In genomic region chr3:141011511-141012262, GRCh38 we compare ENCODE assay signal across 8 cellular contexts. TPM values are rescaled to one million over a fixed set of nuclear protein-coding genes. Genes with fewer than 3 reads are reported as not detected.
DNase-seq lines count a peak whose midpoint lies in the region; ATAC-seq and TF ChIP-seq lines count a peak whose summit lies in the region.

No MANE protein-coding gene starts in this region.

- H2BK12ac ChIP-seq in mesenchymal stem cell (ENCODE audit: low read length in 2 of 2): no peak overlapping the region

- 17% methylated on average over 12 of the region's 14 CpGs for WGBS in mesenchymal stem cell

- peaks cover 13% of the 10 kb centered on the region for H3K4me1 Mint-ChIP-seq in activated CD8-positive, alpha-beta T cell treated with anti-CD3 and anti-CD28 coated beads, Interleukin-2, amount 10 ng/mL, durations not matched to agents 7 days and 5 days (ENCODE audit: low read depth)

- H3K4ac ChIP-seq in mesenchymal stem cell (ENCODE audit: low read depth in 1 of 2, low read length in 2 of 2): no peak overlapping the region

- peak; percentile 90 for ATAC-seq in GM18867 (IDR thresholded peaks at IDR 0.05; ENCODE audit: unreplicated experiment)
- peak; percentile 94 for ATAC-seq in HG03354 (IDR thresholded peaks at IDR 0.05; ENCODE audit: poor library complexity, severe bottlenecking, unreplicated experiment)
- ATAC-seq in activated CD8-positive, alpha-beta T cell treated with anti-CD3 and anti-CD28 coated beads, Interleukin-2, amount 10 ng/mL, durations not matched to agents 7 days and 5 days: peak; percentile 99

- POLR2A ChIA-PET in AG04450 (lab: Yijun Ruan, JAX): no interaction called here
- POLR2A ChIA-PET in activated CD8-positive, alpha-beta T cell treated with anti-CD3 and anti-CD28 coated beads, Interleukin-2, amount 10 ng/mL, durations not matched to agents 7 days and 5 days (lab: Charles Lee): no interaction called here

- no peak overlapping the region for H3K4me3 Mint-ChIP-seq in activated CD8-positive, alpha-beta T cell treated with anti-CD3 and anti-CD28 coated beads, Interleukin-2, amount 10 ng/mL, durations not matched to agents 7 days and 5 days

- H3K27me3 ChIP-seq in AG04450 (ENCODE audit: control insufficient read depth, insufficient read depth, low read length): peaks cover 2% of the 10 kb centered on the region
- peaks cover 13 to 17% of the 10 kb centered on the region in 2 experiments for H3K27me3 ChIP-seq in mesenchymal stem cell (ENCODE audit: control insufficient read depth in 1 of 2, insufficient read depth in 1 of 2, low read length in 2 of 2)

- no peak overlapping the region for H3K4me2 ChIP-seq in mesenchymal stem cell (ENCODE audit: low read length, poor library complexity, severe bottlenecking)

- H3K9me3 Mint-ChIP-seq in activated CD8-positive, alpha-beta T cell treated with anti-CD3 and anti-CD28 coated beads, Interleukin-2, amount 10 ng/mL, durations not matched to agents 7 days and 5 days (ENCODE audit: insufficient read depth): no peaks in the 10 kb centered on the region

- H2BK5ac ChIP-seq in mesenchymal stem cell (ENCODE audit: low read depth, low read length, poor library complexity, severe bottlenecking): no peak overlapping the region

- H3K23ac ChIP-seq in mesenchymal stem cell (ENCODE audit: low read length in 2 of 2): no peak overlapping the region

- H3K27ac ChIP-seq in AG04450 (ENCODE audit: low read depth, low read length): no peak overlapping the region
- H3K27ac ChIP-seq in mesenchymal stem cell (ENCODE audit: low read length, poor library complexity, severe bottlenecking): no peak overlapping the region

- no peak overlapping the region for H4K8ac ChIP-seq in mesenchymal stem cell (ENCODE audit: low read length)

- TF ChIP-seq CTCF in AG04450 (IDR thresholded peaks at IDR 0.05; ENCODE audit: low read depth, low read length): peak; percentile 84

- H4K91ac ChIP-seq in mesenchymal stem cell (ENCODE audit: low read length): no peak overlapping the region

- no peak overlapping the region for H3K27ac Mint-ChIP-seq in activated CD8-positive, alpha-beta T cell treated with anti-CD3 and anti-CD28 coated beads, Interleukin-2, amount 10 ng/mL, durations not matched to agents 7 days and 5 days

- H3K9me3 ChIP-seq in AG04450 (ENCODE audit: control insufficient read depth, insufficient read depth, low read length): no peaks in the 10 kb centered on the region
- H3K9me3 ChIP-seq in mesenchymal stem cell (ENCODE audit: control insufficient read depth, low read length): no peaks in the 10 kb centered on the region

- DNase-seq in AG04450 (ENCODE audit: low read depth, low spot score) (peak; percentile 20), NCI-H748 treated with DMSO at 0.1 percent for 48 hours (lab: John Stamatoyannopoulos, UW) (peak; percentile 17), mesenchymal stem cell (peak; percentile 66)
- DNase-seq in activated CD8-positive, alpha-beta T cell treated with anti-CD3 and anti-CD28 coated beads, Interleukin-2, amount 10 ng/mL, durations not matched to agents 7 days and 5 days: peak; percentile 87
- peak; percentile 61 for DNase-seq in effector CD8-positive, alpha-beta T cell (lab: John Stamatoyannopoulos, UW)
- DNase-seq in stimulated activated CD8-positive, alpha-beta memory T cell treated with anti-CD3 and anti-CD28 coated beads, Interleukin-15, amount 100 ng/mL, for 48 hours (ENCODE audit: low read depth in 2 of 2): peak; percentile 63 to 65

- no peaks in the 10 kb centered on the region for H3K36me3 Mint-ChIP-seq in activated CD8-positive, alpha-beta T cell treated with anti-CD3 and anti-CD28 coated beads, Interleukin-2, amount 10 ng/mL, durations not matched to agents 7 days and 5 days (ENCODE audit: low read depth)

- H2AK5ac ChIP-seq in mesenchymal stem cell (ENCODE audit: low read length, severe bottlenecking): no peak overlapping the region

- no peak overlapping the region for H2AFZ ChIP-seq in mesenchymal stem cell (ENCODE audit: low read depth, low read length)

- CTCF ChIA-PET in AG04450 (lab: Charles Lee): interaction anchor here (0.7 to 7.1 kb wide), 11 partner anchors 9 to 186 kb away, joined by 3 to 63 read pairs (median 5); no protein-coding TSS in a partner anchor
- CTCF ChIA-PET in activated CD8-positive, alpha-beta T cell treated with anti-CD3 and anti-CD28 coated beads, Interleukin-2, amount 10 ng/mL, durations not matched to agents 7 days and 5 days (lab: Charles Lee): interaction anchor here (0.6 to 6.8 kb wide), 23 partner anchors 10 to 220 kb away, joined by 3 to 57 read pairs (median 3); partner anchors contain the start of gene PXYLP1

- no peak overlapping the region for H2BK120ac ChIP-seq in mesenchymal stem cell (ENCODE audit: low read depth, low read length)

- H3K4me1 ChIP-seq in mesenchymal stem cell (ENCODE audit: control insufficient read depth, insufficient read depth, low read depth, low read length): no peaks in the 10 kb centered on the region

- H3K9ac ChIP-seq in mesenchymal stem cell (ENCODE audit: low read length): no peak overlapping the region

- no peak overlapping the region for H3K14ac ChIP-seq in mesenchymal stem cell (ENCODE audit: low read length in 2 of 2)

- peaks cover 22% of the 10 kb centered on the region for H3K27me3 Mint-ChIP-seq in activated CD8-positive, alpha-beta T cell treated with anti-CD3 and anti-CD28 coated beads, Interleukin-2, amount 10 ng/mL, durations not matched to agents 7 days and 5 days (ENCODE audit: low read depth)

- no peak overlapping the region for H2BK15ac ChIP-seq in mesenchymal stem cell (ENCODE audit: low read depth, poor library complexity, severe bottlenecking)

- no peak overlapping the region for H3K18ac ChIP-seq in mesenchymal stem cell (ENCODE audit: low read depth in 1 of 2, low read length in 2 of 2)

- H3K79me1 ChIP-seq in mesenchymal stem cell (replicated peaks; ENCODE audit: low read length, poor library complexity, severe bottlenecking): no peaks in the 10 kb centered on the region

- H3K4me3 ChIP-seq in AG04450 (ENCODE audit: low read depth, low read length) (no peak overlapping the region), mesenchymal stem cell (ENCODE audit: insufficient read depth in 1 of 2, low read depth in 1 of 2, low read length in 2 of 2) (no peak overlapping the region)

- H3K36me3 ChIP-seq in mesenchymal stem cell (ENCODE audit: control insufficient read depth in 1 of 2, insufficient read depth in 2 of 2, low read depth in 1 of 2, low read length in 2 of 2): no peaks in the 10 kb centered on the region

RNA-seq across cellular contexts. Expression of gene SPSB4, which starts 39.5 kb away (rescaled TPM):
- not detected in 2 replicates for polyA plus RNA-seq in AG04450 (2011; rRNA removed)
- not detected in 2 replicates for polyA minus RNA-seq in AG04450 (2011; rRNA and poly(A)+ RNA removed)
- total RNA-seq in activated CD8-positive, alpha-beta T cell treated with anti-CD3 and anti-CD28 coated beads, Interleukin-2, amount 10 ng/mL, durations not matched to agents 7 days and 5 days: not detected
- not detected for polyA plus RNA-seq in mesenchymal stem cell (2013, experiment 1 of 2)
- polyA plus RNA-seq in mesenchymal stem cell (2013, experiment 2 of 2): not detected

Comparison
In these comparisons a context has a peak if more than half of its experiments do, and no peak if none do; other contexts are left out.
1. DNase-seq: peak in every context shown above with its lines; median percentile 87 in activated CD8-positive, alpha-beta T cell treated with anti-CD3 and anti-CD28 coated beads, Interleukin-2, amount 10 ng/mL, durations not matched to agents 7 days and 5 days; 66 in mesenchymal stem cell; 64 in stimulated activated CD8-positive, alpha-beta memory T cell treated with anti-CD3 and anti-CD28 coated beads, Interleukin-15, amount 100 ng/mL, for 48 hours; 61 in effector CD8-positive, alpha-beta T cell; 20 in AG04450; 17 in NCI-H748 treated with DMSO at 0.1 percent for 48 hours.